ENCODE assay signal across 16 cellular contexts in genomic region chr4:70583952-70584834, GRCh38. TPM values are rescaled to one million over a fixed set of nuclear protein-coding genes. Genes with fewer than 3 reads are reported as not detected.
A peak's percentile ranks its signal among the peaks of the same experiment; 100 is the strongest.
DNase-seq lines count a peak whose midpoint lies in the region; ATAC-seq and TF ChIP-seq lines count a peak whose summit lies in the region.
"Had no signal": no experiment of that assay in that cellular context is flagged by ENCODE, and none has a peak within 500 bp of the region (broad histone marks: within the 10 kb centered on the region; RNA-seq: fewer than 3 reads in every experiment).

No MANE protein-coding gene starts in this region.

- WGBS in GM23248 (ENCODE audit: low coverage in 1 of 2, low lambda C conversion rate in 2 of 2, missing lambda C conversion rate in 2 of 2), 2 experiments = 52 to 56% methylated on average over 9 of the region's 9 CpGs

- H3K9me2 ChIP-seq in GM23248 (ENCODE audit: insufficient read depth) = no peaks in the 10 kb centered on the region

- no peaks in the 10 kb centered on the region for H4K20me1 ChIP-seq in GM23248 (ENCODE audit: insufficient read depth)

- H3K9ac ChIP-seq in GM23248 = no peak overlapping the region

- peak; percentile 53 for DNase-seq in NCI-H69 (lab: John Stamatoyannopoulos, UW)
- peak; percentile 53 to 69 for DNase-seq in foreskin keratinocyte
- DNase-seq in GM23248 = no peak
- DNase-seq in NCI-H1694 treated with DMSO at 0.1 percent for 48 hours (lab: John Stamatoyannopoulos, UW) = no peak
- no peak for DNase-seq in NCI-H526 (lab: John Stamatoyannopoulos, UW)
- no peak for DNase-seq in effector CD4-positive, alpha-beta T cell
- DNase-seq: activated B cell treated with CpG ODN at 0.5 μM for 24 hours; activated T-cell treated with anti-CD3 and anti-CD28 coated beads, Interleukin-2, amount 50 U/mL, for 24 hours; amniotic stem cell; endodermal cell; head of caudate nucleus; mesendoderm; MM.1S; occipital lobe had no signal

- no peak overlapping the region for H2AFZ ChIP-seq in GM23248

- peak; percentile 87 for ATAC-seq in foreskin keratinocyte

- no peak for TF ChIP-seq CTCF in 22Rv1 (IDR thresholded peaks at IDR 0.05)
- TF ChIP-seq CTCF in foreskin keratinocyte (conservative IDR thresholded peaks at IDR 0.05) = no peak

- TF ChIP-seq EP300 in Ishikawa (IDR thresholded peaks at IDR 0.05; ENCODE audit: borderline replicate concordance) = peak; percentile 48; the same call in 1 of the 2 replicates

- H3K27ac ChIP-seq in 22Rv1 = peak overlapping the region; percentile 28
- no peak overlapping the region for H3K27ac ChIP-seq in foreskin keratinocyte
- H3K27ac ChIP-seq in GM23248 = no peak overlapping the region

- in situ Hi-C loops in GM23248 (cut with MboI) = no loop called here

- H3K79me2 ChIP-seq in GM23248 (ENCODE audit: insufficient read depth) = no peaks in the 10 kb centered on the region

- no peak overlapping the region for H3K4me2 ChIP-seq in GM23248 (ENCODE audit: unreplicated experiment)

- no peak for TF ChIP-seq RAD21 in Ishikawa (IDR thresholded peaks at IDR 0.05; ENCODE audit: low read depth)

- H3K4me1 ChIP-seq in foreskin keratinocyte (no peaks in the 10 kb centered on the region), GM23248 (ENCODE audit: insufficient read depth) (no peaks in the 10 kb centered on the region)

- no peak overlapping the region for H3K4me3 ChIP-seq in GM23248

- H3K36me3 ChIP-seq in GM23248 (ENCODE audit: low read depth) = no peaks in the 10 kb centered on the region

- H3K9me3 ChIP-seq in GM23248 (ENCODE audit: low read depth) = no peaks in the 10 kb centered on the region

- no peaks in the 10 kb centered on the region for H3F3A ChIP-seq in GM23248 (ENCODE audit: insufficient read depth)

- no peaks in the 10 kb centered on the region for H3K27me3 ChIP-seq in foreskin keratinocyte
- H3K27me3 ChIP-seq in GM23248 (replicated peaks; ENCODE audit: insufficient read depth) = no peaks in the 10 kb centered on the region

TF ChIP-seq in Ishikawa, 13 proteins besides CTCF, POLR2A, EP300 and RAD21:
- TF ChIP-seq ZBTB7A (IDR thresholded peaks at IDR 0.05; ENCODE audit: low read depth) (no peak), NFIC (IDR thresholded peaks at IDR 0.05) (peak; percentile 98), TEAD4 (IDR thresholded peaks at IDR 0.05) (peak; percentile 64), CEBPB (IDR thresholded peaks at IDR 0.05) (peak; percentile 55), USF1 (IDR thresholded peaks at IDR 0.05) (no peak), YY1 (IDR thresholded peaks at IDR 0.05; ENCODE audit: low read depth) (no peak), EGR1 (IDR thresholded peaks at IDR 0.05) (no peak), CREB1 (IDR thresholded peaks at IDR 0.05; ENCODE audit: low read depth) (no peak; the same call in 1 of the 2 replicates), TCF12 (IDR thresholded peaks at IDR 0.05; ENCODE audit: low read depth) (peak; percentile 83), REST (IDR thresholded peaks at IDR 0.05; ENCODE audit: low read depth) (no peak), TAF1 (IDR thresholded peaks at IDR 0.05; ENCODE audit: low read depth) (no peak), MAX (IDR thresholded peaks at IDR 0.05) (peak; percentile 66; the same call in 1 of the 2 replicates), FOXM1 (IDR thresholded peaks at IDR 0.05; ENCODE audit: borderline replicate concordance, low read depth) (no peak)

RNA-seq across cellular contexts. Expression of gene AMBN, which starts 7.9 kb away (rescaled TPM):
- total RNA-seq in foreskin keratinocyte = not detected in 2 replicates
- polyA plus RNA-seq in foreskin keratinocyte (not detected in 2 replicates), GM23248 (2016; fragmentation: Nextera tagmentation; extraction: Ambion mirVana) (not detected in 2 replicates)
- not detected in 2 replicates for total RNA-seq in GM23248 (2014; rRNA removed; shearing (Covaris generic))
- total RNA-seq: activated B cell treated with CpG ODN at 0.5 μM for 24 hours, endodermal cell, occipital lobe had no signal

RNA-seq across cellular contexts. Expression of gene ENAM, which starts 44.4 kb away (rescaled TPM):
- not detected in 2 replicates for total RNA-seq in foreskin keratinocyte
- polyA plus RNA-seq in foreskin keratinocyte (not detected in 2 replicates), GM23248 (2016; fragmentation: Nextera tagmentation; extraction: Ambion mirVana) (not detected in 2 replicates)
- total RNA-seq in GM23248 (2014; rRNA removed; shearing (Covaris generic)) = not detected in 2 replicates
- total RNA-seq: activated B cell treated with CpG ODN at 0.5 μM for 24 hours, endodermal cell, occipital lobe had no signal

Comparison
In these comparisons a context has a peak if more than half of its experiments do, and no peak if none do; other contexts are left out.
1. DNase-seq: peak in NCI-H69 (single experiment) and foreskin keratinocyte (2 of 2); none in GM23248 (single experiment), NCI-H1694 treated with DMSO at 0.1 percent for 48 hours (single experiment), NCI-H526 (0 of 2) and effector CD4-positive, alpha-beta T cell (single experiment).